In genomic region chr2:241357531-241357930, GRCh38 we compare ENCODE assay signal across 9 cellular contexts. TPM values are rescaled to one million over a fixed set of nuclear protein-coding genes. Genes with fewer than 3 reads are reported as not detected.
DNase-seq lines count a peak whose midpoint lies in the region; ATAC-seq, FAIRE-seq and TF ChIP-seq lines count a peak whose summit lies in the region.
"Had no signal": no experiment of that assay in that cellular context is flagged by ENCODE, and none has a peak within 500 bp of the region (broad histone marks: within the 10 kb centered on the region; RNA-seq: fewer than 3 reads in every experiment).

No MANE protein-coding gene starts in this region.

- TF ChIP-seq CTCF in activated B cell treated with CpG ODN at 0.5 μM for 24 hours (IDR thresholded peaks at IDR 0.05), result no peak
- no peak for TF ChIP-seq CTCF in type B pancreatic cell (conservative IDR thresholded peaks at IDR 0.05)
- no peak for TF ChIP-seq CTCF in lower leg skin (IDR thresholded peaks at IDR 0.05)

- no peaks in the 10 kb centered on the region for H3K9me3 Mint-ChIP-seq in activated naive CD4-positive, alpha-beta T cell treated with anti-CD3 and anti-CD28 coated beads, Interleukin-2, amount 50 U/mL, for 24 hours
- H3K9me3 Mint-ChIP-seq in activated B cell treated with CpG ODN at 0.5 μM for 24 hours (no peaks in the 10 kb centered on the region), immature natural killer cell (no peaks in the 10 kb centered on the region), type B pancreatic cell (no peaks in the 10 kb centered on the region)

- intact Hi-C loops in activated B cell treated with CpG ODN at 0.5 μM for 24 hours (cut with micrococcal nuclease) (loop anchor here (1.0 to 5.0 kb wide), 8 partner anchors 85 to 795 kb away; partner anchors contain the start of genes ATG4B, DTYMK, DUSP28 and THAP4), lower leg skin (cut with DNase I; ENCODE audit: low total_unique reads) (no loop called here)

- ATAC-seq in activated B cell treated with CpG ODN at 0.5 μM for 24 hours (ENCODE audit: low read depth), result no peak
- ATAC-seq in HG03565 (IDR thresholded peaks at IDR 0.05; ENCODE audit: unreplicated experiment), result no peak

- DNase-seq in activated naive CD4-positive, alpha-beta T cell (lab: John Stamatoyannopoulos, UW), result no peak
- DNase-seq in activated B cell treated with CpG ODN at 0.5 μM for 24 hours (no peak), immature natural killer cell (no peak), type B pancreatic cell (ENCODE audit: extremely low spot score, unreplicated experiment) (no peak), GM12891 (ENCODE audit: insufficient read length, low spot score) (no peak), lower leg skin (ENCODE audit: low spot score in 2 of 2) (no peak)
- DNase-seq: NCI-H2107 had no signal

- H3K27ac Mint-ChIP-seq in activated naive CD4-positive, alpha-beta T cell treated with anti-CD3 and anti-CD28 coated beads, Interleukin-2, amount 50 U/mL, for 24 hours, result no peak overlapping the region
- H3K27ac Mint-ChIP-seq in activated B cell treated with CpG ODN at 0.5 μM for 24 hours (peak overlapping the region; percentile 75), immature natural killer cell (peak overlapping the region in 1 of 6 donors; percentile 68), type B pancreatic cell (peak overlapping the region; percentile 58)

- no peaks in the 10 kb centered on the region for H3K36me3 Mint-ChIP-seq in activated naive CD4-positive, alpha-beta T cell treated with anti-CD3 and anti-CD28 coated beads, Interleukin-2, amount 50 U/mL, for 24 hours
- H3K36me3 Mint-ChIP-seq in activated B cell treated with CpG ODN at 0.5 μM for 24 hours (ENCODE audit: low read depth) (peaks cover 28% of the 10 kb centered on the region), immature natural killer cell (peaks cover 2 to 12% (median 9%) of the 10 kb centered on the region in 3 donors), type B pancreatic cell (no peaks in the 10 kb centered on the region)

- no peaks in the 10 kb centered on the region for H3K27me3 Mint-ChIP-seq in activated naive CD4-positive, alpha-beta T cell treated with anti-CD3 and anti-CD28 coated beads, Interleukin-2, amount 50 U/mL, for 24 hours
- H3K27me3 Mint-ChIP-seq in activated B cell treated with CpG ODN at 0.5 μM for 24 hours (no peaks in the 10 kb centered on the region), immature natural killer cell (ENCODE audit: low read depth in 3 of 3) (peaks cover 0 to 4% (median 3%) of the 10 kb centered on the region in 3 donors), type B pancreatic cell (no peaks in the 10 kb centered on the region)

- WGBS in lower leg skin, 2 donors, result 32 to 34% methylated on average over 3 of the region's 3 CpGs

- no peak for FAIRE-seq in GM12891 (lab: Jason Lieb, UNC)

- POLR2A ChIA-PET in activated B cell treated with CpG ODN at 0.5 μM for 24 hours (lab: Charles Lee), result interaction anchor here (1.2 to 3.7 kb wide), 9 partner anchors 10 to 528 kb away, joined by 3 to 50 read pairs (median 11); partner anchors contain the start of genes HDLBP and SEPTIN2

- peaks cover 27% of the 10 kb centered on the region for H3K4me1 Mint-ChIP-seq in activated naive CD4-positive, alpha-beta T cell treated with anti-CD3 and anti-CD28 coated beads, Interleukin-2, amount 50 U/mL, for 24 hours
- H3K4me1 Mint-ChIP-seq in activated B cell treated with CpG ODN at 0.5 μM for 24 hours (peaks cover 53% of the 10 kb centered on the region), immature natural killer cell (peaks cover 10 to 11% of the 10 kb centered on the region in 2 donors), type B pancreatic cell (ENCODE audit: unreplicated experiment) (peaks cover 45% of the 10 kb centered on the region)

- H3K4me3 Mint-ChIP-seq in activated naive CD4-positive, alpha-beta T cell treated with anti-CD3 and anti-CD28 coated beads, Interleukin-2, amount 50 U/mL, for 24 hours, result peak overlapping the region; percentile 86
- H3K4me3 Mint-ChIP-seq in activated B cell treated with CpG ODN at 0.5 μM for 24 hours, result peak overlapping the region; percentile 87
- H3K4me3 Mint-ChIP-seq in immature natural killer cell, result peak overlapping the region; percentile 72 to 91 (median 87)
- H3K4me3 Mint-ChIP-seq in type B pancreatic cell, result peak overlapping the region; percentile 89

- H3K4me3 ChIP-seq in lower leg skin (ENCODE audit: low read depth, poor library complexity, severe bottlenecking), result no peak overlapping the region

- CTCF ChIA-PET in activated B cell treated with CpG ODN at 0.5 μM for 24 hours (lab: Charles Lee), result interaction anchor here (2.5 kb wide), 1 partner anchor 35 kb away, joined by 11 read pairs; no protein-coding TSS in a partner anchor

- TF ChIP-seq POLR2A in GM12891 (IDR thresholded peaks at IDR 0.05; ENCODE audit: low read depth, low read length), result no peak
- no peak for TF ChIP-seq POLR2A in lower leg skin (IDR thresholded peaks at IDR 0.05)

TF ChIP-seq in GM12891, 5 proteins besides CTCF, POLR2A, EP300 and RAD21:
- no peak for TF ChIP-seq PAX5 (IDR thresholded peaks at IDR 0.05; ENCODE audit: insufficient read depth, low read length, severe bottlenecking)
TF ChIP-seq in GM12891: peak in this region for 0.

RNA-seq across cellular contexts. Expression of gene FARP2, which starts 1.4 kb away (rescaled TPM):
- 74.7 and 91.2 TPM in 2 replicates for total RNA-seq in activated B cell treated with CpG ODN at 0.5 μM for 24 hours
- 1 to 10 TPM; 5.3 to 8.3 (median 8.2) TPM for polyA plus RNA-seq in immature natural killer cell
- 62.5 and 71.1 TPM in 2 replicates for total RNA-seq in type B pancreatic cell (ENCODE audit: low replicate concordance)
- 13.1 TPM for polyA plus RNA-seq in GM12891 (2012; ENCODE audit: low read depth, missing spikeins)
- 10 to 100 TPM; 63.3 to 86.4 (median 66.0) TPM for total RNA-seq in lower leg skin

RNA-seq across cellular contexts. Expression of gene SEPTIN2, which starts 41.8 kb away (rescaled TPM):
- total RNA-seq in activated B cell treated with CpG ODN at 0.5 μM for 24 hours (238 and 251 TPM in 2 replicates), type B pancreatic cell (ENCODE audit: low replicate concordance) (333 and 425 TPM in 2 replicates), lower leg skin (100 to 1,000 TPM in 3 of 4 donors, 10 to 100 TPM in 1; 97.3 to 164 (median 124) TPM)
- polyA plus RNA-seq in immature natural killer cell, result 100 to 1,000 TPM; 204 to 249 (median 207) TPM
- 190 TPM for polyA plus RNA-seq in GM12891 (2012; ENCODE audit: low read depth, missing spikeins)

RNA-seq across cellular contexts. Expression of gene HDLBP, which starts 42.1 kb away (rescaled TPM):
- total RNA-seq in activated B cell treated with CpG ODN at 0.5 μM for 24 hours (158 and 168 TPM in 2 replicates), type B pancreatic cell (ENCODE audit: low replicate concordance) (466 and 659 TPM in 2 replicates), lower leg skin (100 to 1,000 TPM; 241 to 393 (median 294) TPM)
- 10 to 100 TPM; 20.4 to 71.7 (median 31.5) TPM for polyA plus RNA-seq in immature natural killer cell
- 212 TPM for polyA plus RNA-seq in GM12891 (2012; ENCODE audit: low read depth, missing spikeins)
